In genomic region chr5:61931236-61931635, GRCh38 we compare ENCODE assay signal across 30 cellular contexts.
"Had no signal": no experiment of that assay in that cellular context is flagged by ENCODE, and none has a peak within 500 bp of the region (broad histone marks: within the 10 kb centered on the region; RNA-seq: fewer than 3 reads in every experiment).

No MANE protein-coding gene starts in this region.

- H3K9me3 ChIP-seq: esophagus muscularis mucosa, gastroesophageal sphincter, heart right ventricle, sigmoid colon, thoracic aorta, tibial nerve, upper lobe of left lung had no signal

- H3K27me3 ChIP-seq: dorsolateral prefrontal cortex, esophagus muscularis mucosa, foreskin keratinocyte, gastroesophageal sphincter, neural progenitor cell, sigmoid colon, tibial nerve, upper lobe of left lung had no signal

- H3K4me1 ChIP-seq: foreskin keratinocyte, heart right ventricle, neural progenitor cell, parathyroid adenoma, upper lobe of left lung had no signal

- H3K4me3 Mint-ChIP-seq: memory B cell; naive thymus-derived CD4-positive, alpha-beta T cell; nephron; neural progenitor cell; stimulated activated naive B cell treated with anti-CD40 and anti-IgM and Interleukin-4, amounts not matched to agents 10 μg/mL and 1 μg/mL and 100 μg/mL, for 72 hours; stimulated activated naive CD8-positive, alpha-beta T cell treated with anti-CD3 and anti-CD28 coated beads, Interleukin-15, Interleukin-2, amounts not matched to agents 100 ng/mL and 50 ng/mL, for 24 hours had no signal

- H3K9ac ChIP-seq: neural progenitor cell, parathyroid adenoma had no signal

- H3K4me2 ChIP-seq: neural progenitor cell had no signal

- H3K4me3 ChIP-seq: dorsolateral prefrontal cortex, esophagus muscularis mucosa, gastroesophageal sphincter, heart right ventricle, lung, neural progenitor cell, sigmoid colon, skin epidermis, thoracic aorta, tibial nerve, upper lobe of left lung had no signal

- DNase-seq: cerebellar nuclear complex; dorsolateral prefrontal cortex; effector CD4-positive, alpha-beta T cell; glutamatergic neuron; heart right ventricle; hippocampal formation; islet precursor cell; midbrain; naive thymus-derived CD4-positive, alpha-beta T cell; right cardiac atrium; sigmoid colon; stimulated activated CD4-positive, alpha-beta T cell treated with anti-CD3 and anti-CD28 coated beads, Interleukin-15, amount 100 ng/mL, for 24 hours; stimulated activated CD4-positive, alpha-beta T cell treated with anti-CD3 and anti-CD28 coated beads, Interleukin-2, amount 100 ng/mL, for 48 hours; stimulated activated naive B cell treated with anti-CD40 and anti-IgM and Interleukin-4, amounts not matched to agents 10 μg/mL and 1 μg/mL and 100 μg/mL, for 72 hours; upper lobe of left lung had no signal

- H2AFZ ChIP-seq: neural progenitor cell, parathyroid adenoma had no signal

- H3K79me2 ChIP-seq: parathyroid adenoma had no signal

- H3K9me3 Mint-ChIP-seq: nephron; neural progenitor cell; stimulated activated naive B cell treated with anti-CD40 and anti-IgM and Interleukin-4, amounts not matched to agents 10 μg/mL and 1 μg/mL and 100 μg/mL, for 72 hours; stimulated activated naive CD8-positive, alpha-beta T cell treated with anti-CD3 and anti-CD28 coated beads, Interleukin-15, Interleukin-2, amounts not matched to agents 100 ng/mL and 50 ng/mL, for 24 hours had no signal

- FAIRE-seq: colon, urothelium cell line had no signal

- H3K36me3 ChIP-seq: esophagus muscularis mucosa, gastroesophageal sphincter, heart right ventricle, neural progenitor cell, sigmoid colon, thoracic aorta, tibial nerve, upper lobe of left lung had no signal

- H3K27ac ChIP-seq: dorsolateral prefrontal cortex, esophagus muscularis mucosa, foreskin keratinocyte, gastroesophageal sphincter, heart right ventricle, neural progenitor cell, parathyroid adenoma, sigmoid colon, skin epidermis, thoracic aorta, tibial nerve, upper lobe of left lung had no signal

- H3K27me3 Mint-ChIP-seq: progenitor cell of endocrine pancreas had no signal

- H3K36me3 Mint-ChIP-seq: memory B cell; naive thymus-derived CD4-positive, alpha-beta T cell; neural progenitor cell; stimulated activated naive B cell treated with anti-CD40 and anti-IgM and Interleukin-4, amounts not matched to agents 10 μg/mL and 1 μg/mL and 100 μg/mL, for 72 hours had no signal

- H3K27ac Mint-ChIP-seq: memory B cell; naive thymus-derived CD4-positive, alpha-beta T cell; nephron; neural progenitor cell; progenitor cell of endocrine pancreas; stimulated activated naive B cell treated with anti-CD40 and anti-IgM and Interleukin-4, amounts not matched to agents 10 μg/mL and 1 μg/mL and 100 μg/mL, for 72 hours; stimulated activated naive CD8-positive, alpha-beta T cell treated with anti-CD3 and anti-CD28 coated beads, Interleukin-15, Interleukin-2, amounts not matched to agents 100 ng/mL and 50 ng/mL, for 24 hours had no signal

- H3K4me1 Mint-ChIP-seq: memory B cell; naive thymus-derived CD4-positive, alpha-beta T cell; nephron; neural progenitor cell; stimulated activated naive B cell treated with anti-CD40 and anti-IgM and Interleukin-4, amounts not matched to agents 10 μg/mL and 1 μg/mL and 100 μg/mL, for 72 hours had no signal
